Comparison of ENCODE assay signal across 1 cellular context in the genomic region with DNA sequence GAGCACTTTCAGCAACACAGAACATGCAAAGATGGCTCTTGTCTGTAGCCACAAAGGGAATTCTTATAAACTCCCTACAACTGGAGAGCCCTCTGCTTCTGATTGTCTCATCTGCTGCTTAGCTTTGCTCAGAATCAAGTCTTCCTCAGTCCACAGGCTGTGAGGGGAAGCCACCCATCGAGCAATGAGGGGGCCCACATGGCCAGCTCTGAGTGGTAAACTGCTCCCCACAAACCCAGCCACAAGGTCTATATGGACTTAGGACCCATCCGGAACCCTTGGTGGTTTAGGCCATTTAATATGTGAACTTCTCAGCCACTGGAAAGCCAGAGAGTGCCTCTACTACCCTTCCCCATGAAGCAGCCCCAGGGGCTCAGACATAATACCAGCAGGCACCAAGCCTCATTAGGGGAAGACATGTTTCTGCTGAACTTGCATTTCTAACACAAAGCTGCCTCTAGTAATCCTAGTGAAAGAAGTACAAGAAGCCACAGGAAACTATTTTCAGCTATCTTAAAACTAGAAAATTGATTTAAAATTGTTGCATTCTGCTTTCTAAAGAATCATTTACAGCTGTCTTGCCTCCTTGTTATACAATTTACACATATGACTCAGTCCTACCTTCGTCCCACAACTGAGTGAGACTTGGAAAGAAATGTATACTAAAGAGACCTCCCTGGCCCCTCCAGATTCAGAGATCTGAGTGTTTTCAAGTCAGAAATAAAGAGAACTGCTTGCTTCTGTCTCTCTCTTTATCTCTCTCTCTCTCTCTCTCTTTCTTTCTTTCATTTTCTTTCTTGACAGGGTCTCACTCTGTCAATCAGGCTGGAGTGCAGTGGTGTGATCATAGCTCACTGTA.
A peak's percentile ranks its signal among the peaks of the same experiment; 100 is the strongest.
TF ChIP-seq lines count a peak whose summit lies in the region.

No MANE protein-coding gene starts in this region.

TF ChIP-seq in H1, 55 proteins besides CTCF, POLR2A, EP300 and RAD21:
- TF ChIP-seq CTBP2 (IDR thresholded peaks at IDR 0.05; ENCODE audit: borderline replicate concordance, insufficient read depth, insufficient read length, low read length) (no peak), MAFK (IDR thresholded peaks at IDR 0.05; ENCODE audit: low read depth, low read length) (peak; percentile 35; the same call in 1 of the 2 replicates)
